8 cellular contexts compared by ENCODE assay signal in the genomic region with DNA sequence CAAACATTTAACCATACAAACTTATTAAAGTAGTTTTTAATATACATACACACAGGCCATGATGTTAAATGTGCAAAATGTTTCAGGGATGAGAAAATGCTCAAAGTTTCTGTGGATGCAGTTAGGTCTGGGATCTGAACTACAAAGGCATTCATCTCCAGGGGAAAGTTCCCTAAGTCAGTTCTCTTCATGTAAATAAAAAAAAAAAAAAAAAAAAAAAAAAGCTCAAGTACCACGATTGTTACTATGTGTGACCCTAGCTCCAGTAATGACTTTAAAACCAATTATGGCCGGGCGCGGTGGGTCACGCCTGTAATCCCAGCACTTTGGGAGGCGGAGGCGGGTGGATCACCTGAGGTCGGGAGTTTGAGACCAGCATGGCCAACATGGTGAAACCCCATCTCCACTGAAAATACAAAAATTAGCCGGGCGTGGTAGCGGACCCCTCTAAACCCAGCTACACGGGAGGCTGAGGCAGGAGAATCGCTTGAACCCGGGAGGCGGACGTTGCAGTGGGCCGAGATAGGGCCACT. TPM values are rescaled to one million over a fixed set of nuclear protein-coding genes. Genes with fewer than 3 reads are reported as not detected.
A peak's percentile ranks its signal among the peaks of the same experiment; 100 is the strongest.
DNase-seq lines count a peak whose midpoint lies in the region; ATAC-seq and TF ChIP-seq lines count a peak whose summit lies in the region.
"Not testable (repeated sequence)": the region's sequence is repeated elsewhere in the genome, so short reads cannot be mapped to it uniquely, and the experiment has no call there.

No MANE protein-coding gene starts in this region.

- TF ChIP-seq POLR2A in HCT116 (IDR thresholded peaks at IDR 0.05; ENCODE audit: borderline replicate concordance, extremely low read depth, insufficient read depth, insufficient read length); spleen (IDR thresholded peaks at IDR 0.05): not testable (repeated sequence)

- not testable (repeated sequence) for H3K27me3 Mint-ChIP-seq in activated T-cell treated with anti-CD3 and anti-CD28 coated beads, Interleukin-2, amount 50 U/mL, for 4 hours (ENCODE audit: low read depth); central memory CD8-positive, alpha-beta T cell

- ATAC-seq in HCT116; activated T-cell treated with anti-CD3 and anti-CD28 coated beads, Interleukin-2, amount 50 U/mL, for 4 hours; central memory CD8-positive, alpha-beta T cell (replicated peaks; ENCODE audit: extremely low read depth, poor library complexity, severe bottlenecking): not testable (repeated sequence)

- peak overlapping the region; percentile 67 for H3K4me2 ChIP-seq in HCT116 (ENCODE audit: low read length)
- H3K4me2 ChIP-seq in PC-9 = peak overlapping the region; percentile 93

- not testable (repeated sequence) for H3K9me3 Mint-ChIP-seq in activated T-cell treated with anti-CD3 and anti-CD28 coated beads, Interleukin-2, amount 50 U/mL, for 4 hours; central memory CD8-positive, alpha-beta T cell

- H3K9me2 ChIP-seq in HCT116 (ENCODE audit: insufficient read depth); PC-9 (ENCODE audit: insufficient read depth): not testable (repeated sequence)

- not testable (repeated sequence) for H3K27ac ChIP-seq in HCT116 (ENCODE audit: low read depth, low read length); PC-9; muscle layer of duodenum (ENCODE audit: low read length)
- peak overlapping the region in 1 of 8 donors; percentile 96 for H3K27ac ChIP-seq in spleen

- intact Hi-C loops in HCT116 (cut with micrococcal nuclease); PC-9 (cut with micrococcal nuclease; ENCODE audit: unreplicated experiment); spleen (cut with DNase I; ENCODE audit: low total_unique reads): not testable (repeated sequence)

- not testable (repeated sequence) for H3K9me3 ChIP-seq in HCT116 (ENCODE audit: control insufficient read depth in 1 of 2, insufficient read depth in 1 of 2, low read depth in 1 of 2, low read length in 2 of 2); PC-9 (ENCODE audit: insufficient read depth, low read depth); muscle layer of duodenum (ENCODE audit: control insufficient read depth in 1 of 2, low read length in 2 of 2); spleen

- POLR2A ChIA-PET in HCT116 (lab: Charles Lee) = not testable (repeated sequence)
- POLR2A ChIA-PET in PC-9 (lab: Charles Lee; ENCODE audit: unreplicated experiment) = interaction anchor here (0.6 to 0.7 kb wide), 4 partner anchors 13 to 1645 kb away, joined by 3 to 11 read pairs (median 7); no protein-coding TSS in a partner anchor

- peak overlapping the region; percentile 95 for H3K9ac ChIP-seq in HCT116 (ENCODE audit: low read length)

- not testable (repeated sequence) for TF ChIP-seq CTCF in AG10803 (conservative IDR thresholded peaks at IDR 0.05; ENCODE audit: low read length); HCT116 (IDR thresholded peaks at IDR 0.05 in 2 of 3, conservative IDR thresholded peaks at IDR 0.05 in 1 of 3; ENCODE audit: borderline replicate concordance in 1 of 3, insufficient read depth in 1 of 3, low read depth in 2 of 3, low read length in 2 of 3); PC-9 (conservative IDR thresholded peaks at IDR 0.05); foreskin fibroblast (IDR thresholded peaks at IDR 0.05; ENCODE audit: low read depth, low read length); spleen (IDR thresholded peaks at IDR 0.05 in 8 of 11, conservative IDR thresholded peaks at IDR 0.05 in 3 of 11)

- H2AFZ ChIP-seq in HCT116 (ENCODE audit: low read depth, low read length, poor library complexity, severe bottlenecking); PC-9: not testable (repeated sequence)

- WGBS in spleen, 5 donors = 88 to 93% (median 90%) methylated on average over 17 of the region's 17 CpGs

- not testable (repeated sequence) for TF ChIP-seq RAD21 in HCT116 (IDR thresholded peaks at IDR 0.05; ENCODE audit: low read depth)

- CTCF ChIA-PET in HCT116 (lab: Charles Lee) = interaction anchor here (1.1 kb wide), 1 partner anchor 12 kb away, joined by 5 read pairs; no protein-coding TSS in a partner anchor
- CTCF ChIA-PET in PC-9 (lab: Charles Lee) = interaction anchor here (0.7 kb wide), 1 partner anchor 104 kb away, joined by 5 read pairs; no protein-coding TSS in a partner anchor

- H3K4me3 ChIP-seq in AG10803 (ENCODE audit: low read length) (peak overlapping the region; percentile 94), HCT116 (replicated peaks in 1 of 2; ENCODE audit: low read depth in 1 of 2, low read length in 2 of 2) (peak overlapping the region; percentile 93 to 97), PC-9 (peak overlapping the region; percentile 90), foreskin fibroblast (ENCODE audit: low read depth in 1 of 2, low read length in 2 of 2) (peak overlapping the region; percentile 89 to 96), muscle layer of duodenum (ENCODE audit: low read depth in 1 of 2, low read length in 2 of 2) (peak overlapping the region; percentile 96 to 97), spleen (peak overlapping the region in 6 of 8 donors; percentile 91 to 95 (median 94))

- not testable (repeated sequence) for H3K27ac Mint-ChIP-seq in central memory CD8-positive, alpha-beta T cell (ENCODE audit: low read depth)

- peak overlapping the region; percentile 98 for H3K4me3 Mint-ChIP-seq in activated T-cell treated with anti-CD3 and anti-CD28 coated beads, Interleukin-2, amount 50 U/mL, for 4 hours
- H3K4me3 Mint-ChIP-seq in central memory CD8-positive, alpha-beta T cell = peak overlapping the region; percentile 91

- peaks cover 46% of the 10 kb centered on the region for H3K4me1 Mint-ChIP-seq in activated T-cell treated with anti-CD3 and anti-CD28 coated beads, Interleukin-2, amount 50 U/mL, for 4 hours (ENCODE audit: low read depth)
- peaks cover 60% of the 10 kb centered on the region for H3K4me1 Mint-ChIP-seq in central memory CD8-positive, alpha-beta T cell

- RAD21 ChIA-PET in HCT116 (lab: Charles Lee; ENCODE audit: low non-redundant PET in 1 of 2, low total read pairs in 2 of 2, uncharacterized antibody in 2 of 2, unreplicated experiment in 2 of 2) = not testable (repeated sequence)

- H3K79me2 ChIP-seq in HCT116 (ENCODE audit: insufficient read depth, low read length) (peaks cover 76% of the 10 kb centered on the region), PC-9 (ENCODE audit: low read depth) (peaks cover 25% of the 10 kb centered on the region)

- peaks cover 20% of the 10 kb centered on the region for H3K36me3 Mint-ChIP-seq in activated T-cell treated with anti-CD3 and anti-CD28 coated beads, Interleukin-2, amount 50 U/mL, for 4 hours (ENCODE audit: insufficient read depth)
- peaks cover 42% of the 10 kb centered on the region for H3K36me3 Mint-ChIP-seq in central memory CD8-positive, alpha-beta T cell (ENCODE audit: insufficient read depth)

- H4K20me1 ChIP-seq in HCT116 (ENCODE audit: insufficient read depth); PC-9 (ENCODE audit: insufficient read depth): not testable (repeated sequence)

- not testable (repeated sequence) for DNase-seq in AG10803 (ENCODE audit: low read depth); HCT116 (ENCODE audit: low read depth, low spot score); PC-9; activated T-cell treated with anti-CD3 and anti-CD28 coated beads, Interleukin-2, amount 50 U/mL, for 4 hours; central memory CD8-positive, alpha-beta T cell (ENCODE audit: low spot score in 2 of 2); foreskin fibroblast; spleen

- H3K4me1 ChIP-seq in HCT116 (ENCODE audit: control insufficient read depth in 1 of 2, insufficient read depth in 2 of 2, low read length in 2 of 2) (peaks cover 8 to 14% of the 10 kb centered on the region in 2 experiments; a peak in 3 of 4 replicates), muscle layer of duodenum (ENCODE audit: control insufficient read depth in 1 of 2, insufficient read depth in 2 of 2, low read length in 2 of 2) (peaks cover 0 to 21% of the 10 kb centered on the region in 2 donors), spleen (peaks cover 20 to 75% (median 48%) of the 10 kb centered on the region in 6 donors)
- H3K4me1 ChIP-seq in PC-9 (replicated peaks; ENCODE audit: insufficient read depth) = not testable (repeated sequence)

- BruUV-seq in HCT116 (replicated peaks; lab: Mats Ljungman, UMichigan); PC-9 (replicated peaks; lab: Mats Ljungman, UMichigan): not testable (repeated sequence)

- H3K27me3 ChIP-seq in HCT116 (ENCODE audit: insufficient read depth, low read length); PC-9 (ENCODE audit: insufficient read depth, low read depth); muscle layer of duodenum (ENCODE audit: low read depth, low read length); spleen (replicated peaks in 1 of 7): not testable (repeated sequence)

- H3K36me3 ChIP-seq in HCT116 (ENCODE audit: control insufficient read depth in 1 of 2, insufficient read depth in 2 of 2, low read length in 2 of 2) (peaks cover 33 to 37% of the 10 kb centered on the region in 2 experiments), muscle layer of duodenum (ENCODE audit: control insufficient read depth in 1 of 2, insufficient read depth in 2 of 2, low read length in 2 of 2) (peaks cover 27 to 41% of the 10 kb centered on the region in 2 donors), spleen (peaks cover 0 to 48% (median 42%) of the 10 kb centered on the region in 6 donors)
- H3K36me3 ChIP-seq in PC-9 (ENCODE audit: low read depth) = not testable (repeated sequence)

- H3F3A ChIP-seq in PC-9 (ENCODE audit: insufficient read depth, low read depth) = not testable (repeated sequence)

RNA-seq across cellular contexts. Expression of a gene that starts 1.4 kb away (rescaled TPM):
- total RNA-seq in HCT116 (2021; ENCODE audit: unreplicated experiment) (35.8 TPM), PC-9 (2021) (39.6 and 59.6 TPM in 2 replicates), spleen (10 to 100 TPM; 10.8 to 31.1 (median 22.4) TPM)
- polyA plus RNA-seq in HCT116 (2012) = 14.8 and 16.3 TPM in 2 replicates
- 10 to 100 TPM; 54.7 to 56.2 (median 55.7) TPM for total RNA-seq in activated T-cell treated with anti-CD3 and anti-CD28 coated beads, Interleukin-2, amount 50 U/mL, for 4 hours
- polyA plus RNA-seq in spleen = 1 to 10 TPM; 5.4 to 10.0 (median 8.3) TPM

RNA-seq across cellular contexts. Expression of a gene that starts 1.5 kb away (rescaled TPM):
- 7.9 TPM for total RNA-seq in HCT116 (2021; ENCODE audit: unreplicated experiment)
- 8.0 and 12.1 TPM in 2 replicates for polyA plus RNA-seq in HCT116 (2012)
- total RNA-seq in PC-9 (2021) = 6.4 and 7.9 TPM in 2 replicates
- 1 to 10 TPM; 5.9 to 7.7 (median 7.6) TPM for total RNA-seq in activated T-cell treated with anti-CD3 and anti-CD28 coated beads, Interleukin-2, amount 50 U/mL, for 4 hours
- total RNA-seq in spleen = 10 to 100 TPM; 11.5 to 36.0 (median 16.8) TPM
- 10 to 100 TPM; 14.5 to 23.3 (median 14.8) TPM for polyA plus RNA-seq in spleen

RNA-seq across cellular contexts. Expression of a gene that starts 33.9 kb away (rescaled TPM):
- not detected for total RNA-seq in HCT116 (2021; ENCODE audit: unreplicated experiment)
- polyA plus RNA-seq in HCT116 (2012) = 0.07 and 0.08 TPM in 2 replicates
- not detected in 2 replicates for total RNA-seq in PC-9 (2021)
- 1 to 10 TPM; 1.7 to 3.0 (median 1.8) TPM for total RNA-seq in activated T-cell treated with anti-CD3 and anti-CD28 coated beads, Interleukin-2, amount 50 U/mL, for 4 hours
- total RNA-seq in spleen = 10 to 100 TPM in 2 of 7 donors, 1 to 10 TPM in 5; 4.0 to 12.1 (median 6.1) TPM
- polyA plus RNA-seq in spleen = 1 to 10 TPM; 3.6 to 4.4 (median 4.3) TPM

RNA-seq across cellular contexts. Expression of a gene that starts 38.8 kb away (rescaled TPM):
- total RNA-seq in HCT116 (2021; ENCODE audit: unreplicated experiment) (1.6 TPM), PC-9 (2021) (0.07 and 1.1 TPM in 2 replicates), spleen (1 to 10 TPM; 2.2 to 6.0 (median 3.1) TPM)
- 2.0 and 2.3 TPM in 2 replicates for polyA plus RNA-seq in HCT116 (2012)
- 1 to 10 TPM; 3.2 to 5.1 (median 4.1) TPM for total RNA-seq in activated T-cell treated with anti-CD3 and anti-CD28 coated beads, Interleukin-2, amount 50 U/mL, for 4 hours
- polyA plus RNA-seq in spleen = 1 to 10 TPM; 4.9 to 9.0 (median 8.0) TPM
